4 cellular contexts compared by ENCODE assay signal in the genomic region with DNA sequence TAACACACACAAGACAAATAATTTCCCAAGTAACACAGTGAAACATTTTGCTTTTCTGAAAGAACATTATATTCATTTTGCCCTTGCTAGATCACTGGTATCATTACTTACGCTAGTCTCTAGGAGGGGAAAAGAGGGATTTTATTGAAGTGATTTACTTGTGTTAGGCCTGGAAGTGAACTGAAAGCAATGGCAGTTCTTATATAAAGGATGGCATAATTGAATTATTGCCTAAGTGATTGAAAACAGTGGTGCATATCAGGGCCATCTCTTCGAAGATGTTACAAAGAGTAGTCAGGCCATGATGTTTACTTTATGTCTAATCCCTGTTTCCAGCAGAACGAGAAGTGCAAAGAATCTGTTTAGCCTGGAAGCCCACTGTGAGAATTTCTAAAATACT. TPM values are rescaled to one million over a fixed set of nuclear protein-coding genes. Genes with fewer than 3 reads are reported as not detected.
"Had no signal": no experiment of that assay in that cellular context is flagged by ENCODE, and none has a peak within 500 bp of the region (broad histone marks: within the 10 kb centered on the region; RNA-seq: fewer than 3 reads in every experiment).

No MANE protein-coding gene starts in this region.

RNA-seq across cellular contexts. Expression of gene TBX20, which starts 38.8 kb away (rescaled TPM):
- total RNA-seq: HepG2, HFFc6 had no signal
- polyA plus RNA-seq: GM23338, HepG2, IgD-negative memory B cell had no signal
